ENCODE assay signal across 21 cellular contexts in genomic region chr19:39469567-39469966, GRCh38. TPM values are rescaled to one million over a fixed set of nuclear protein-coding genes. Genes with fewer than 3 reads are reported as not detected.
DNase-seq lines count a peak whose midpoint lies in the region; ATAC-seq and TF ChIP-seq lines count a peak whose summit lies in the region.
"Had no signal": no experiment of that assay in that cellular context is flagged by ENCODE, and none has a peak within 500 bp of the region (broad histone marks: within the 10 kb centered on the region; RNA-seq: fewer than 3 reads in every experiment).

No MANE protein-coding gene starts in this region.

- H3K27ac Mint-ChIP-seq in natural killer cell, result no peak overlapping the region
- no peak overlapping the region for H3K27ac Mint-ChIP-seq in natural killer cell treated with Interleukin-12 subunit alpha and Interleukin-12 subunit beta and Interleukin-15 and Interleukin-18, amount 100 ng/mL, for 72 hours
- H3K27ac Mint-ChIP-seq in activated naive CD8-positive, alpha-beta T cell treated with anti-CD3 and anti-CD28 coated beads for 36 hours, result peak overlapping the region; percentile 3
- peak overlapping the region; percentile 26 for H3K27ac Mint-ChIP-seq in stimulated activated naive B cell treated with anti-CD40 and anti-IgM and Interleukin-4, amounts not matched to agents 10 μg/mL and 1 μg/mL and 100 μg/mL, for 72 hours
- H3K27ac Mint-ChIP-seq: progenitor cell of endocrine pancreas, type B pancreatic cell had no signal

- peaks cover 13% of the 10 kb centered on the region for H3K36me3 Mint-ChIP-seq in natural killer cell
- H3K36me3 Mint-ChIP-seq in natural killer cell treated with Interleukin-12 subunit alpha and Interleukin-12 subunit beta and Interleukin-15 and Interleukin-18, amount 100 ng/mL, for 72 hours, result peaks cover 29% of the 10 kb centered on the region
- H3K36me3 Mint-ChIP-seq in activated naive CD8-positive, alpha-beta T cell treated with anti-CD3 and anti-CD28 coated beads for 36 hours, result peaks cover 30% of the 10 kb centered on the region
- H3K36me3 Mint-ChIP-seq in stimulated activated naive B cell treated with anti-CD40 and anti-IgM and Interleukin-4, amounts not matched to agents 10 μg/mL and 1 μg/mL and 100 μg/mL, for 72 hours, result peaks cover 66 to 82% of the 10 kb centered on the region in 2 donors

- DNase-seq in natural killer cell (no peak), COR-L47 (lab: John Stamatoyannopoulos, UW) (no peak)
- no peak for DNase-seq in natural killer cell treated with Interleukin-12 subunit alpha and Interleukin-12 subunit beta and Interleukin-15 and Interleukin-18, amount 100 ng/mL, for 72 hours (ENCODE audit: low spot score)
- DNase-seq in activated naive CD8-positive, alpha-beta T cell treated with anti-CD3 and anti-CD28 coated beads for 36 hours, result no peak
- DNase-seq in stimulated activated naive B cell treated with anti-CD40 and anti-IgM and Interleukin-4, amounts not matched to agents 10 μg/mL and 1 μg/mL and 100 μg/mL, for 72 hours, result no peak
- DNase-seq: activated gamma-delta T cell; DMS79; effector CD4-positive, alpha-beta T cell; esophagus squamous epithelium; KBM-7; naive thymus-derived CD4-positive, alpha-beta T cell; NCI-H748 treated with DMSO at 0.1 percent for 48 hours; SIG-M5; stimulated activated CD4-positive, alpha-beta T cell treated with anti-CD3 and anti-CD28 coated beads, Interleukin-1b, Interleukin-23, amount 100 ng/mL, for 48 hours; stomach; T-helper 1 cell had no signal

- H3K9me3 Mint-ChIP-seq in natural killer cell, result no peaks in the 10 kb centered on the region
- H3K9me3 Mint-ChIP-seq in natural killer cell treated with Interleukin-12 subunit alpha and Interleukin-12 subunit beta and Interleukin-15 and Interleukin-18, amount 100 ng/mL, for 72 hours, result no peaks in the 10 kb centered on the region
- H3K9me3 Mint-ChIP-seq in activated naive CD8-positive, alpha-beta T cell treated with anti-CD3 and anti-CD28 coated beads for 36 hours, result no peaks in the 10 kb centered on the region
- H3K9me3 Mint-ChIP-seq in stimulated activated naive B cell treated with anti-CD40 and anti-IgM and Interleukin-4, amounts not matched to agents 10 μg/mL and 1 μg/mL and 100 μg/mL, for 72 hours, result no peaks in the 10 kb centered on the region
- H3K9me3 Mint-ChIP-seq: type B pancreatic cell had no signal

- H3K4me3 Mint-ChIP-seq in natural killer cell, result peak overlapping the region; percentile 10
- H3K4me3 Mint-ChIP-seq in natural killer cell treated with Interleukin-12 subunit alpha and Interleukin-12 subunit beta and Interleukin-15 and Interleukin-18, amount 100 ng/mL, for 72 hours, result no peak overlapping the region
- H3K4me3 Mint-ChIP-seq in activated naive CD8-positive, alpha-beta T cell treated with anti-CD3 and anti-CD28 coated beads for 36 hours, result no peak overlapping the region
- no peak overlapping the region for H3K4me3 Mint-ChIP-seq in stimulated activated naive B cell treated with anti-CD40 and anti-IgM and Interleukin-4, amounts not matched to agents 10 μg/mL and 1 μg/mL and 100 μg/mL, for 72 hours
- H3K4me3 Mint-ChIP-seq: naive thymus-derived CD4-positive, alpha-beta T cell; type B pancreatic cell had no signal

- ATAC-seq in natural killer cell, result no peak
- no peak for ATAC-seq in natural killer cell treated with Interleukin-12 subunit alpha and Interleukin-12 subunit beta and Interleukin-15 and Interleukin-18, amount 100 ng/mL, for 72 hours
- ATAC-seq in stimulated activated naive B cell treated with anti-CD40 and anti-IgM and Interleukin-4, amounts not matched to agents 10 μg/mL and 1 μg/mL and 100 μg/mL, for 72 hours (replicated peaks), result no peak
- ATAC-seq in HG02852 (IDR thresholded peaks at IDR 0.05; ENCODE audit: unreplicated experiment), result no peak
- ATAC-seq: naive thymus-derived CD4-positive, alpha-beta T cell had no signal

- intact Hi-C loops in natural killer cell (cut with micrococcal nuclease), result no loop called here

- peaks cover 13 to 23% of the 10 kb centered on the region in 2 donors for H3K4me1 Mint-ChIP-seq in natural killer cell
- H3K4me1 Mint-ChIP-seq in natural killer cell treated with Interleukin-12 subunit alpha and Interleukin-12 subunit beta and Interleukin-15 and Interleukin-18, amount 100 ng/mL, for 72 hours (ENCODE audit: low read depth in 2 of 2), result peaks cover 11 to 16% of the 10 kb centered on the region in 2 donors
- peaks cover 20% of the 10 kb centered on the region for H3K4me1 Mint-ChIP-seq in activated naive CD8-positive, alpha-beta T cell treated with anti-CD3 and anti-CD28 coated beads for 36 hours
- H3K4me1 Mint-ChIP-seq in stimulated activated naive B cell treated with anti-CD40 and anti-IgM and Interleukin-4, amounts not matched to agents 10 μg/mL and 1 μg/mL and 100 μg/mL, for 72 hours, result peaks cover 8 to 25% of the 10 kb centered on the region in 2 donors

- TF ChIP-seq CTCF in natural killer cell (IDR thresholded peaks at IDR 0.05), result no peak

- H3K27me3 Mint-ChIP-seq in natural killer cell (ENCODE audit: low read depth in 2 of 2), result no peaks in the 10 kb centered on the region
- H3K27me3 Mint-ChIP-seq in natural killer cell treated with Interleukin-12 subunit alpha and Interleukin-12 subunit beta and Interleukin-15 and Interleukin-18, amount 100 ng/mL, for 72 hours, result no peaks in the 10 kb centered on the region
- H3K27me3 Mint-ChIP-seq in activated naive CD8-positive, alpha-beta T cell treated with anti-CD3 and anti-CD28 coated beads for 36 hours, result no peaks in the 10 kb centered on the region
- no peaks in the 10 kb centered on the region for H3K27me3 Mint-ChIP-seq in stimulated activated naive B cell treated with anti-CD40 and anti-IgM and Interleukin-4, amounts not matched to agents 10 μg/mL and 1 μg/mL and 100 μg/mL, for 72 hours
- H3K27me3 Mint-ChIP-seq: naive thymus-derived CD4-positive, alpha-beta T cell; progenitor cell of endocrine pancreas; type B pancreatic cell had no signal

RNA-seq across cellular contexts. Expression of gene TIMM50, which starts 11.1 kb away (rescaled TPM):
- total RNA-seq in natural killer cell, result 10 to 100 TPM; 50.1 to 67.2 (median 60.8) TPM
- 100 to 1,000 TPM in 1 of 2 donors, 10 to 100 TPM in 1; 74.0 to 133 TPM for total RNA-seq in natural killer cell treated with Interleukin-12 subunit alpha and Interleukin-12 subunit beta and Interleukin-15 and Interleukin-18, amount 100 ng/mL, for 72 hours
- 100 to 1,000 TPM; 133 to 137 TPM for total RNA-seq in activated naive CD8-positive, alpha-beta T cell treated with anti-CD3 and anti-CD28 coated beads for 36 hours

RNA-seq across cellular contexts. Expression of gene SUPT5H, which starts 24.2 kb away (rescaled TPM):
- 100 to 1,000 TPM; 228 to 256 (median 230) TPM for total RNA-seq in natural killer cell
- total RNA-seq in natural killer cell treated with Interleukin-12 subunit alpha and Interleukin-12 subunit beta and Interleukin-15 and Interleukin-18, amount 100 ng/mL, for 72 hours, result 100 to 1,000 TPM; 164 to 192 TPM
- 100 to 1,000 TPM; 179 to 182 TPM for total RNA-seq in activated naive CD8-positive, alpha-beta T cell treated with anti-CD3 and anti-CD28 coated beads for 36 hours

RNA-seq across cellular contexts. Expression of gene DLL3, which starts 29.2 kb away (rescaled TPM):
- total RNA-seq in natural killer cell, result not detected
- total RNA-seq in natural killer cell treated with Interleukin-12 subunit alpha and Interleukin-12 subunit beta and Interleukin-15 and Interleukin-18, amount 100 ng/mL, for 72 hours, result under 1 TPM; 0.21 to 0.92 TPM
- 1 to 10 TPM; 1.1 to 1.4 TPM for total RNA-seq in activated naive CD8-positive, alpha-beta T cell treated with anti-CD3 and anti-CD28 coated beads for 36 hours
- total RNA-seq: esophagus squamous epithelium, stomach had no signal

RNA-seq across cellular contexts. Expression of gene RPS16, which starts 33.8 kb away (rescaled TPM):
- 1,000 to 10,000 TPM; 1,227 to 1,543 (median 1,399) TPM for total RNA-seq in natural killer cell
- 1,000 to 10,000 TPM; 1,544 to 1,854 TPM for total RNA-seq in natural killer cell treated with Interleukin-12 subunit alpha and Interleukin-12 subunit beta and Interleukin-15 and Interleukin-18, amount 100 ng/mL, for 72 hours
- total RNA-seq in activated naive CD8-positive, alpha-beta T cell treated with anti-CD3 and anti-CD28 coated beads for 36 hours, result 1,000 to 10,000 TPM; 3,164 to 3,181 TPM

RNA-seq across cellular contexts. Expression of gene SELENOV, which starts 45.4 kb away (rescaled TPM):
- total RNA-seq in natural killer cell, result not detected
- not detected for total RNA-seq in natural killer cell treated with Interleukin-12 subunit alpha and Interleukin-12 subunit beta and Interleukin-15 and Interleukin-18, amount 100 ng/mL, for 72 hours
- total RNA-seq in activated naive CD8-positive, alpha-beta T cell treated with anti-CD3 and anti-CD28 coated beads for 36 hours, result not detected
- total RNA-seq: activated CD8-positive, alpha-beta memory T cell treated with anti-CD3 and anti-CD28 coated beads for 36 hours; cerebellum; esophagus squamous epithelium; naive thymus-derived CD4-positive, alpha-beta T cell; stomach had no signal

Comparison
In these comparisons a context has a peak if more than half of its experiments do, and no peak if none do; other contexts are left out.
1. H3K27ac Mint-ChIP-seq: peak in activated naive CD8-positive, alpha-beta T cell treated with anti-CD3 and anti-CD28 coated beads for 36 hours (single experiment) and stimulated activated naive B cell treated with anti-CD40 and anti-IgM and Interleukin-4, amounts not matched to agents 10 μg/mL and 1 μg/mL and 100 μg/mL, for 72 hours (single experiment); none in natural killer cell (0 of 2) and natural killer cell treated with Interleukin-12 subunit alpha and Interleukin-12 subunit beta and Interleukin-15 and Interleukin-18, amount 100 ng/mL, for 72 hours (0 of 2).